In genomic region chr11:47380078-47380477, GRCh38 we compare ENCODE assay signal across 35 cellular contexts. TPM values are rescaled to one million over a fixed set of nuclear protein-coding genes. Genes with fewer than 3 reads are reported as not detected.
"Had no signal": no experiment of that assay in that cellular context is flagged by ENCODE, and none has a peak within 500 bp of the region (broad histone marks: within the 10 kb centered on the region; RNA-seq: fewer than 3 reads in every experiment).

No MANE protein-coding gene starts in this region.

- H3K9ac ChIP-seq: parathyroid adenoma had no signal

- H3K4me3 ChIP-seq: esophagus squamous epithelium, heart right ventricle, left lung, mucosa of descending colon, right atrium auricular region, sigmoid colon, stomach, thyroid gland had no signal

- H2AFZ ChIP-seq: parathyroid adenoma had no signal

- DNase-seq: cortex of kidney; effector memory CD8-positive, alpha-beta T cell; erythroblast; esophagus squamous epithelium; foreskin melanocyte; glutamatergic neuron; heart right ventricle; hippocampal formation; left cardiac atrium; left lung; mesenchymal stem cell; naive B cell; stimulated activated CD4-positive, alpha-beta T cell treated with anti-CD3 and anti-CD28 coated beads, Interleukin-2, amount 100 ng/mL, for 24 hours; stimulated activated CD4-positive, alpha-beta T cell treated with anti-CD3 and anti-CD28 coated beads, Interleukin-4, amount 100 ng/mL, for 24 hours; stimulated activated naive CD4-positive, alpha-beta T cell treated with Interleukin-2 at 50 U/mL for 16 hours; stomach; thyroid gland; trophoblast cell had no signal

- H3K4me1 Mint-ChIP-seq: mesothelial cell of epicardium, neural crest cell had no signal

- ATAC-seq: effector memory CD8-positive, alpha-beta T cell; heart right ventricle; left cardiac atrium; left lung; mucosa of descending colon; natural killer cell treated with Interleukin-12 subunit alpha and Interleukin-12 subunit beta and Interleukin-15 and Interleukin-18, amount 100 ng/mL, for 72 hours; stimulated activated effector memory CD8-positive, alpha-beta T cell treated with anti-CD3 and anti-CD28 coated beads, Interleukin-12 subunit alpha, Interleukin-12 subunit beta, amount 100 ng/mL, for 72 hours had no signal

- H3K79me2 ChIP-seq: parathyroid adenoma had no signal

- H3K27me3 ChIP-seq: esophagus squamous epithelium, heart right ventricle, left lung, right atrium auricular region, sigmoid colon, stomach, thyroid gland had no signal

- H3K4me3 Mint-ChIP-seq: effector memory CD8-positive, alpha-beta T cell; mesothelial cell of epicardium; natural killer cell treated with Interleukin-12 subunit alpha and Interleukin-12 subunit beta and Interleukin-15 and Interleukin-18, amount 100 ng/mL, for 72 hours; neural crest cell; stimulated activated effector memory CD8-positive, alpha-beta T cell treated with anti-CD3 and anti-CD28 coated beads, Interleukin-12 subunit alpha, Interleukin-12 subunit beta, amount 100 ng/mL, for 72 hours had no signal

- H3K27ac ChIP-seq: esophagus squamous epithelium, heart right ventricle, parathyroid adenoma, right atrium auricular region, sigmoid colon, stomach, thyroid gland had no signal

- H3K9me3 Mint-ChIP-seq: effector memory CD8-positive, alpha-beta T cell; mesothelial cell of epicardium; naive B cell; natural killer cell treated with Interleukin-12 subunit alpha and Interleukin-12 subunit beta and Interleukin-15 and Interleukin-18, amount 100 ng/mL, for 72 hours; stimulated activated effector memory CD8-positive, alpha-beta T cell treated with anti-CD3 and anti-CD28 coated beads, Interleukin-12 subunit alpha, Interleukin-12 subunit beta, amount 100 ng/mL, for 72 hours had no signal

- H3K9me3 ChIP-seq: esophagus squamous epithelium, heart right ventricle, left lung, mucosa of descending colon, right atrium auricular region, sigmoid colon, stomach, thyroid gland had no signal

- H3K27ac Mint-ChIP-seq: effector memory CD8-positive, alpha-beta T cell; mesothelial cell of epicardium; naive B cell; natural killer cell treated with Interleukin-12 subunit alpha and Interleukin-12 subunit beta and Interleukin-15 and Interleukin-18, amount 100 ng/mL, for 72 hours; progenitor cell of endocrine pancreas; stimulated activated effector memory CD8-positive, alpha-beta T cell treated with anti-CD3 and anti-CD28 coated beads, Interleukin-12 subunit alpha, Interleukin-12 subunit beta, amount 100 ng/mL, for 72 hours had no signal

- H3K27me3 Mint-ChIP-seq: effector memory CD8-positive, alpha-beta T cell; naive B cell; natural killer cell treated with Interleukin-12 subunit alpha and Interleukin-12 subunit beta and Interleukin-15 and Interleukin-18, amount 100 ng/mL, for 72 hours had no signal

- H3K4me1 ChIP-seq: parathyroid adenoma, right atrium auricular region, sigmoid colon had no signal

- H3K36me3 ChIP-seq: esophagus squamous epithelium, right atrium auricular region, sigmoid colon, thyroid gland had no signal

- FAIRE-seq: endometrium, islet of Langerhans had no signal

RNA-seq across cellular contexts. Expression of gene SPI1, which starts 1.7 kb away (rescaled TPM):
- total RNA-seq: dermis microvascular lymphatic vessel endothelial cell, kidney epithelial cell, lung microvascular endothelial cell, mesothelial cell of epicardium, neural crest cell, osteoblast, progenitor cell of endocrine pancreas had no signal

RNA-seq across cellular contexts. Expression of gene MYBPC3, which starts 27.6 kb away (rescaled TPM):
- total RNA-seq: dermis microvascular lymphatic vessel endothelial cell; kidney epithelial cell; lower leg skin; lung microvascular endothelial cell; mesothelial cell of epicardium; natural killer cell treated with Interleukin-12 subunit alpha and Interleukin-12 subunit beta and Interleukin-15 and Interleukin-18, amount 100 ng/mL, for 72 hours; neural crest cell; osteoblast; sigmoid colon; temporal lobe; thyroid gland had no signal
